8 cellular contexts compared by ENCODE assay signal in genomic region chr16:88781140-88782077, GRCh38. TPM values are rescaled to one million over a fixed set of nuclear protein-coding genes. Genes with fewer than 3 reads are reported as not detected.
DNase-seq lines count a peak whose midpoint lies in the region; ATAC-seq, FAIRE-seq and TF ChIP-seq lines count a peak whose summit lies in the region.

No MANE protein-coding gene starts in this region.

- no peaks in the 10 kb centered on the region for H3K9me3 Mint-ChIP-seq in activated T-helper 1 cell treated with anti-CD3 and anti-CD28 coated beads, Interleukin-12 subunit alpha, Interleukin-12 subunit beta, Interleukin-2, Interleukin-4 antibody, amounts not matched to agents 30 ng/mL and 10 ng/mL and 1 ng/mL, durations not matched to agents 14 hours and 24 hours and 36 hours

- BruUV-seq in HepG2 (replicated peaks; lab: Mats Ljungman, UMichigan): no TSS peak

- DNase-seq in GM12864 (ENCODE audit: low read depth) (peak; percentile 69), MV-4-11 (lab: John Stamatoyannopoulos, UW) (peak; percentile 60), HepG2 (ENCODE audit: low spot score) (no peak), tibial nerve (ENCODE audit: low spot score in 2 of 2) (no peak), MG63 (no peak), hepatic stellate cell (ENCODE audit: low spot score) (no peak)
- DNase-seq in activated T-helper 1 cell treated with anti-CD3 and anti-CD28 coated beads, Interleukin-12 subunit alpha, Interleukin-12 subunit beta, Interleukin-2, Interleukin-4 antibody, amounts not matched to agents 30 ng/mL and 10 ng/mL and 1 ng/mL, durations not matched to agents 14 hours and 24 hours and 36 hours (ENCODE audit: low spot score): peak; percentile 69

- peak overlapping the region; percentile 89 for H3K27ac Mint-ChIP-seq in activated T-helper 1 cell treated with anti-CD3 and anti-CD28 coated beads, Interleukin-12 subunit alpha, Interleukin-12 subunit beta, Interleukin-2, Interleukin-4 antibody, amounts not matched to agents 30 ng/mL and 10 ng/mL and 1 ng/mL, durations not matched to agents 14 hours and 24 hours and 36 hours

- TF ChIP-seq CTCF in GM12864 (IDR thresholded peaks at IDR 0.05; ENCODE audit: low read depth, low read length, missing control alignments) (peak; percentile 1), HepG2 (CRISPR knock-in tag; IDR thresholded peaks at IDR 0.05) (no peak), tibial nerve (IDR thresholded peaks at IDR 0.05) (no peak)

- H3K36me3 Mint-ChIP-seq in activated T-helper 1 cell treated with anti-CD3 and anti-CD28 coated beads, Interleukin-12 subunit alpha, Interleukin-12 subunit beta, Interleukin-2, Interleukin-4 antibody, amounts not matched to agents 30 ng/mL and 10 ng/mL and 1 ng/mL, durations not matched to agents 14 hours and 24 hours and 36 hours (ENCODE audit: low read depth): peaks cover 1% of the 10 kb centered on the region

- intact Hi-C loops in activated T-helper 1 cell treated with anti-CD3 and anti-CD28 coated beads, Interleukin-12 subunit alpha, Interleukin-12 subunit beta, Interleukin-2, Interleukin-4 antibody, amounts not matched to agents 30 ng/mL and 10 ng/mL and 1 ng/mL, durations not matched to agents 14 hours and 24 hours and 36 hours (cut with micrococcal nuclease): loop anchor here (1.0 to 10.0 kb wide), 6 partner anchors 29 to 711 kb away; partner anchors contain the start of genes ANKRD11, APRT, CTU2 and RNF166
- intact Hi-C loops in HepG2 (cut with micrococcal nuclease; ENCODE audit: unreplicated experiment): no loop called here

- in situ Hi-C loops in HepG2 (cut with HindIII; ENCODE audit: extremely low pct_ligation_motif_present, low pct_unique_long_range_greater_than_20kb): no loop called here

- H3K9me3 ChIP-seq in HepG2 (ENCODE audit: low read length) (no peaks in the 10 kb centered on the region), tibial nerve (no peaks in the 10 kb centered on the region), MG63 (no peaks in the 10 kb centered on the region)

- peaks cover 37% of the 10 kb centered on the region for H3K4me1 Mint-ChIP-seq in activated T-helper 1 cell treated with anti-CD3 and anti-CD28 coated beads, Interleukin-12 subunit alpha, Interleukin-12 subunit beta, Interleukin-2, Interleukin-4 antibody, amounts not matched to agents 30 ng/mL and 10 ng/mL and 1 ng/mL, durations not matched to agents 14 hours and 24 hours and 36 hours (ENCODE audit: low read depth)

- peak overlapping the region; percentile 82 for H3K4me3 Mint-ChIP-seq in activated T-helper 1 cell treated with anti-CD3 and anti-CD28 coated beads, Interleukin-12 subunit alpha, Interleukin-12 subunit beta, Interleukin-2, Interleukin-4 antibody, amounts not matched to agents 30 ng/mL and 10 ng/mL and 1 ng/mL, durations not matched to agents 14 hours and 24 hours and 36 hours

- H3K4me2 ChIP-seq in HepG2 (ENCODE audit: low read depth, low read length): peak overlapping the region; percentile 97

- TF ChIP-seq EP300 in HepG2 (IDR thresholded peaks at IDR 0.05; ENCODE audit: low read depth in 2 of 2, low read length in 2 of 2) (no peak), HepG2 (CRISPR knock-in tag; IDR thresholded peaks at IDR 0.05; ENCODE audit: borderline replicate concordance) (no peak), tibial nerve (IDR thresholded peaks at IDR 0.05) (no peak)

- H3K36me3 ChIP-seq in HepG2 (replicated peaks in 1 of 2; ENCODE audit: control insufficient read depth in 1 of 2, insufficient read depth in 2 of 2, low read length in 2 of 2): peaks cover 2 to 4% of the 10 kb centered on the region in 2 experiments; a peak in 1 of 5 replicates
- no peaks in the 10 kb centered on the region for H3K36me3 ChIP-seq in tibial nerve
- H3K36me3 ChIP-seq in MG63: peaks cover 6% of the 10 kb centered on the region

- H3K4me1 ChIP-seq in HepG2 (ENCODE audit: insufficient read depth, low read length) (peaks cover 51% of the 10 kb centered on the region), tibial nerve (peaks cover 0 to 83% (median 57%) of the 10 kb centered on the region in 4 donors)

- H3K27me3 ChIP-seq in HepG2 (ENCODE audit: control insufficient read depth in 1 of 2, insufficient read depth in 2 of 2, low read length in 2 of 2): no peaks in the 10 kb centered on the region
- H3K27me3 ChIP-seq in tibial nerve: no peaks in the 10 kb centered on the region
- no peaks in the 10 kb centered on the region for H3K27me3 ChIP-seq in MG63

- CTCF ChIA-PET in HepG2 (lab: Yijun Ruan, JAX; ENCODE audit: low intra/inter-chr PET ratio, low total read pairs): no interaction called here

- no peak overlapping the region for H2AFZ ChIP-seq in HepG2 (ENCODE audit: low read length)

- peak in 1 of 2 experiments; percentile 14; a peak in 1 of 4 replicates for TF ChIP-seq POLR2A in HepG2 (IDR thresholded peaks at IDR 0.05; ENCODE audit: insufficient read depth in 1 of 2, low read depth in 2 of 2, low read length in 2 of 2)
- no peak for TF ChIP-seq POLR2A in tibial nerve (IDR thresholded peaks at IDR 0.05)

- WGBS in HepG2 (ENCODE audit: low lambda C conversion rate): 88% methylated on average over 18 of the region's 28 CpGs
- 65 to 69% methylated on average over 18 to 28 of the region's 28 CpGs for WGBS in tibial nerve, 2 donors

- ATAC-seq in HepG2: no peak; the same call in 2 of the 3 replicates
- ATAC-seq in HG03039 (IDR thresholded peaks at IDR 0.05; ENCODE audit: unreplicated experiment): no peak

- H3K4me3 ChIP-seq in GM12864 (ENCODE audit: low read depth, low read length) (peak overlapping the region; percentile 61), HepG2 (replicated peaks in 1 of 3; ENCODE audit: insufficient read depth in 1 of 3, low read depth in 2 of 3, low read length in 3 of 3) (no peak overlapping the region; a peak in 1 of 6 replicates), tibial nerve (no peak overlapping the region), MG63 (no peak overlapping the region)

- no peak for FAIRE-seq in HepG2 (lab: Jason Lieb, UNC)

- POLR2A ChIA-PET in HepG2 (lab: Yijun Ruan, JAX): interaction anchor here (0.6 to 5.4 kb wide), 7 partner anchors 9 to 28 kb away, joined by 3 to 36 read pairs (median 5); no protein-coding TSS in a partner anchor

- TF ChIP-seq RAD21 in HepG2 (CRISPR knock-in tag; IDR thresholded peaks at IDR 0.05): no peak

- H4K20me1 ChIP-seq in HepG2 (ENCODE audit: insufficient read depth, low read length): peaks cover 28% of the 10 kb centered on the region

- H3K27ac ChIP-seq in HepG2 (ENCODE audit: extremely low read length, insufficient read depth, low read length): peak overlapping the region; percentile 4
- peak overlapping the region in 3 of 4 donors; percentile 94 to 97 (median 96) for H3K27ac ChIP-seq in tibial nerve

- H3K9ac ChIP-seq in HepG2 (ENCODE audit: insufficient read depth, low read depth, low read length): 0 out of 2 replicates have a peak overlapping the region, but pooled peaks have one; percentile 18

- no peaks in the 10 kb centered on the region for H3K27me3 Mint-ChIP-seq in activated T-helper 1 cell treated with anti-CD3 and anti-CD28 coated beads, Interleukin-12 subunit alpha, Interleukin-12 subunit beta, Interleukin-2, Interleukin-4 antibody, amounts not matched to agents 30 ng/mL and 10 ng/mL and 1 ng/mL, durations not matched to agents 14 hours and 24 hours and 36 hours (ENCODE audit: insufficient read depth)

- H3K79me2 ChIP-seq in HepG2 (ENCODE audit: insufficient read depth, low read length): peaks cover 60% of the 10 kb centered on the region

RNA-seq across cellular contexts. Expression of gene PIEZO1, which starts 3.6 kb away (rescaled TPM):
- total RNA-seq in activated T-helper 1 cell treated with anti-CD3 and anti-CD28 coated beads, Interleukin-12 subunit alpha, Interleukin-12 subunit beta, Interleukin-2, Interleukin-4 antibody, amounts not matched to agents 30 ng/mL and 10 ng/mL and 1 ng/mL, durations not matched to agents 14 hours and 24 hours and 36 hours: 214 and 217 TPM in 2 replicates
- total RNA-seq in HepG2 (2016; rRNA removed; fragmentation: Illumina TruSeq; extraction: Trizol) (32.5 and 85.0 TPM in 2 replicates), tibial nerve (100 to 1,000 TPM in 3 of 4 donors, 10 to 100 TPM in 1; 90.5 to 309 (median 165) TPM)
- total RNA-seq in HepG2 (2016; cell fraction: cytosol; rRNA removed; fragmentation: Illumina TruSeq; extraction: Trizol; ENCODE audit: low read depth): 42.1 and 42.4 TPM in 2 replicates
- total RNA-seq in HepG2 (2016; cell fraction: insoluble cytoplasmic fraction; rRNA removed; fragmentation: Illumina TruSeq; extraction: Trizol): 27.7 and 89.8 TPM in 2 replicates
- total RNA-seq in HepG2 (2016; cell fraction: membrane; rRNA removed; fragmentation: Illumina TruSeq; extraction: Trizol): 37.0 TPM in 2 replicates
- 117 and 146 TPM in 2 replicates for total RNA-seq in HepG2 (2016; cell fraction: nucleus; rRNA removed; fragmentation: Illumina TruSeq; extraction: Trizol)
- 67.9 and 93.5 TPM in 2 replicates for polyA plus RNA-seq in HepG2 (2011; rRNA removed)
- 42.8 and 69.2 TPM in 2 replicates for polyA plus RNA-seq in HepG2 (2011; cell fraction: cytosol; rRNA removed)
- 643 and 860 TPM in 2 replicates for polyA plus RNA-seq in HepG2 (2011; cell fraction: nucleus; rRNA removed)
- polyA plus RNA-seq in HepG2 (2012): 52.4 and 78.3 TPM in 2 replicates
- 12.7 and 13.6 TPM in 2 replicates for polyA plus RNA-seq in HepG2 (2016; cell fraction: cytosol; fragmentation: Illumina TruSeq; extraction: Trizol; ENCODE audit: low read depth)
- polyA plus RNA-seq in HepG2 (2016; cell fraction: insoluble cytoplasmic fraction; fragmentation: Illumina TruSeq; extraction: Trizol; ENCODE audit: low read depth): 33.4 and 36.7 TPM in 2 replicates
- polyA plus RNA-seq in HepG2 (2016; cell fraction: membrane; fragmentation: Illumina TruSeq; extraction: Trizol; ENCODE audit: low read depth): 20.6 and 22.7 TPM in 2 replicates
- polyA plus RNA-seq in HepG2 (2016; cell fraction: nucleus; fragmentation: Illumina TruSeq; extraction: Trizol; ENCODE audit: insufficient read depth, low read depth): 296 and 336 TPM in 2 replicates
- 101 and 184 TPM in 2 replicates for polyA minus RNA-seq in HepG2 (2011; rRNA and poly(A)+ RNA removed; ENCODE audit: low replicate concordance)
- polyA minus RNA-seq in HepG2 (2011; cell fraction: cytosol; rRNA and poly(A)+ RNA removed): 44.8 and 52.9 TPM in 2 replicates
- polyA minus RNA-seq in HepG2 (2011; cell fraction: nucleus; rRNA and poly(A)+ RNA removed): 89.5 and 109 TPM in 2 replicates
- 77.6 and 88.5 TPM in 2 replicates for total RNA-seq in MG63 (2014; rRNA removed; shearing (Covaris generic); ENCODE audit: low replicate concordance)

RNA-seq across cellular contexts. Expression of gene CDT1, which starts 22.2 kb away (rescaled TPM):
- total RNA-seq in activated T-helper 1 cell treated with anti-CD3 and anti-CD28 coated beads, Interleukin-12 subunit alpha, Interleukin-12 subunit beta, Interleukin-2, Interleukin-4 antibody, amounts not matched to agents 30 ng/mL and 10 ng/mL and 1 ng/mL, durations not matched to agents 14 hours and 24 hours and 36 hours: 95.4 and 97.3 TPM in 2 replicates
- total RNA-seq in HepG2 (2016; rRNA removed; fragmentation: Illumina TruSeq; extraction: Trizol): 16.5 and 23.1 TPM in 2 replicates
- 14.3 and 18.2 TPM in 2 replicates for total RNA-seq in HepG2 (2016; cell fraction: cytosol; rRNA removed; fragmentation: Illumina TruSeq; extraction: Trizol; ENCODE audit: low read depth)
- total RNA-seq in HepG2 (2016; cell fraction: insoluble cytoplasmic fraction; rRNA removed; fragmentation: Illumina TruSeq; extraction: Trizol): 15.0 and 21.7 TPM in 2 replicates
- total RNA-seq in HepG2 (2016; cell fraction: membrane; rRNA removed; fragmentation: Illumina TruSeq; extraction: Trizol): 30.9 and 31.0 TPM in 2 replicates
- 12.6 and 18.8 TPM in 2 replicates for total RNA-seq in HepG2 (2016; cell fraction: nucleus; rRNA removed; fragmentation: Illumina TruSeq; extraction: Trizol)
- 17.9 and 23.8 TPM in 2 replicates for polyA plus RNA-seq in HepG2 (2011; rRNA removed)
- 15.0 and 37.3 TPM in 2 replicates for polyA plus RNA-seq in HepG2 (2011; cell fraction: cytosol; rRNA removed)
- 29.6 and 46.8 TPM in 2 replicates for polyA plus RNA-seq in HepG2 (2011; cell fraction: nucleus; rRNA removed)
- 13.5 and 17.6 TPM in 2 replicates for polyA plus RNA-seq in HepG2 (2012)
- 18.5 and 24.2 TPM in 2 replicates for polyA plus RNA-seq in HepG2 (2016; cell fraction: cytosol; fragmentation: Illumina TruSeq; extraction: Trizol; ENCODE audit: low read depth)
- polyA plus RNA-seq in HepG2 (2016; cell fraction: insoluble cytoplasmic fraction; fragmentation: Illumina TruSeq; extraction: Trizol; ENCODE audit: low read depth): 22.4 and 29.0 TPM in 2 replicates
- polyA plus RNA-seq in HepG2 (2016; cell fraction: membrane; fragmentation: Illumina TruSeq; extraction: Trizol; ENCODE audit: low read depth): 25.4 and 37.1 TPM in 2 replicates
- 34.6 and 39.8 TPM in 2 replicates for polyA plus RNA-seq in HepG2 (2016; cell fraction: nucleus; fragmentation: Illumina TruSeq; extraction: Trizol; ENCODE audit: insufficient read depth, low read depth)
- polyA minus RNA-seq in HepG2 (2011; rRNA and poly(A)+ RNA removed; ENCODE audit: low replicate concordance): 25.0 and 71.0 TPM in 2 replicates
- 28.6 and 52.8 TPM in 2 replicates for polyA minus RNA-seq in HepG2 (2011; cell fraction: cytosol; rRNA and poly(A)+ RNA removed)
- polyA minus RNA-seq in HepG2 (2011; cell fraction: nucleus; rRNA and poly(A)+ RNA removed): 6.7 and 8.8 TPM in 2 replicates
- total RNA-seq in tibial nerve: 1 to 10 TPM in 2 of 4 donors, under 1 TPM in 1, not detected in 1; 0.44 to 1.5 (median 1.4) TPM
- 9.3 and 14.3 TPM in 2 replicates for total RNA-seq in MG63 (2014; rRNA removed; shearing (Covaris generic); ENCODE audit: low replicate concordance)

RNA-seq across cellular contexts. Expression of gene APRT, which starts 30.3 kb away (rescaled TPM):
- 301 and 303 TPM in 2 replicates for total RNA-seq in activated T-helper 1 cell treated with anti-CD3 and anti-CD28 coated beads, Interleukin-12 subunit alpha, Interleukin-12 subunit beta, Interleukin-2, Interleukin-4 antibody, amounts not matched to agents 30 ng/mL and 10 ng/mL and 1 ng/mL, durations not matched to agents 14 hours and 24 hours and 36 hours
- total RNA-seq in HepG2 (2016; rRNA removed; fragmentation: Illumina TruSeq; extraction: Trizol) (242 and 274 TPM in 2 replicates), tibial nerve (100 to 1,000 TPM in 2 of 4 donors, 10 to 100 TPM in 2; 83.4 to 157 (median 106) TPM)
- total RNA-seq in HepG2 (2016; cell fraction: cytosol; rRNA removed; fragmentation: Illumina TruSeq; extraction: Trizol; ENCODE audit: low read depth): 163 and 167 TPM in 2 replicates
- total RNA-seq in HepG2 (2016; cell fraction: insoluble cytoplasmic fraction; rRNA removed; fragmentation: Illumina TruSeq; extraction: Trizol): 238 and 275 TPM in 2 replicates
- total RNA-seq in HepG2 (2016; cell fraction: membrane; rRNA removed; fragmentation: Illumina TruSeq; extraction: Trizol): 188 and 208 TPM in 2 replicates
- total RNA-seq in HepG2 (2016; cell fraction: nucleus; rRNA removed; fragmentation: Illumina TruSeq; extraction: Trizol): 99.7 and 110 TPM in 2 replicates
- 155 and 210 TPM in 2 replicates for polyA plus RNA-seq in HepG2 (2011; rRNA removed)
- polyA plus RNA-seq in HepG2 (2011; cell fraction: cytosol; rRNA removed): 94.2 and 153 TPM in 2 replicates
- 101 and 126 TPM in 2 replicates for polyA plus RNA-seq in HepG2 (2011; cell fraction: nucleus; rRNA removed)
- 136 and 175 TPM in 2 replicates for polyA plus RNA-seq in HepG2 (2012)
- 172 and 184 TPM in 2 replicates for polyA plus RNA-seq in HepG2 (2016; cell fraction: cytosol; fragmentation: Illumina TruSeq; extraction: Trizol; ENCODE audit: low read depth)
- 339 and 349 TPM in 2 replicates for polyA plus RNA-seq in HepG2 (2016; cell fraction: insoluble cytoplasmic fraction; fragmentation: Illumina TruSeq; extraction: Trizol; ENCODE audit: low read depth)
- 196 and 203 TPM in 2 replicates for polyA plus RNA-seq in HepG2 (2016; cell fraction: membrane; fragmentation: Illumina TruSeq; extraction: Trizol; ENCODE audit: low read depth)
- polyA plus RNA-seq in HepG2 (2016; cell fraction: nucleus; fragmentation: Illumina TruSeq; extraction: Trizol; ENCODE audit: insufficient read depth, low read depth): 192 and 201 TPM in 2 replicates
- 83.2 and 86.7 TPM in 2 replicates for polyA minus RNA-seq in HepG2 (2011; rRNA and poly(A)+ RNA removed; ENCODE audit: low replicate concordance)
- polyA minus RNA-seq in HepG2 (2011; cell fraction: cytosol; rRNA and poly(A)+ RNA removed): 75.3 and 84.8 TPM in 2 replicates
- polyA minus RNA-seq in HepG2 (2011; cell fraction: nucleus; rRNA and poly(A)+ RNA removed): 35.7 and 49.8 TPM in 2 replicates
- 290 and 307 TPM in 2 replicates for total RNA-seq in MG63 (2014; rRNA removed; shearing (Covaris generic); ENCODE audit: low replicate concordance)

Comparison
In these comparisons a context has a peak if more than half of its experiments do, and no peak if none do; other contexts are left out.
1. DNase-seq: peak in GM12864 (single experiment), MV-4-11 (single experiment) and activated T-helper 1 cell treated with anti-CD3 and anti-CD28 coated beads, Interleukin-12 subunit alpha, Interleukin-12 subunit beta, Interleukin-2, Interleukin-4 antibody, amounts not matched to agents 30 ng/mL and 10 ng/mL and 1 ng/mL, durations not matched to agents 14 hours and 24 hours and 36 hours (single experiment); none in HepG2 (single experiment), tibial nerve (0 of 2), MG63 (single experiment) and hepatic stellate cell (single experiment).